ENCODE assay signal across 1 cellular context in genomic region chr4:8403173-8403753, GRCh38.
A peak's percentile ranks its signal among the peaks of the same experiment; 100 is the strongest.
TF ChIP-seq lines count a peak whose summit lies in the region.

No MANE protein-coding gene starts in this region.

TF ChIP-seq in HepG2, 621 proteins besides CTCF, POLR2A, EP300 and RAD21 (continued from another document):
- TF ChIP-seq HMGXB4 (CRISPR knock-in tag; IDR thresholded peaks at IDR 0.05; ENCODE audit: borderline replicate concordance in 1 of 2, low read depth in 1 of 2) = 0 out of 4 replicates have a peak, but pooled peaks of 1 of the 2 experiments have one; percentile 26
